Comparison of ENCODE assay signal across 9 cellular contexts in the genomic region with DNA sequence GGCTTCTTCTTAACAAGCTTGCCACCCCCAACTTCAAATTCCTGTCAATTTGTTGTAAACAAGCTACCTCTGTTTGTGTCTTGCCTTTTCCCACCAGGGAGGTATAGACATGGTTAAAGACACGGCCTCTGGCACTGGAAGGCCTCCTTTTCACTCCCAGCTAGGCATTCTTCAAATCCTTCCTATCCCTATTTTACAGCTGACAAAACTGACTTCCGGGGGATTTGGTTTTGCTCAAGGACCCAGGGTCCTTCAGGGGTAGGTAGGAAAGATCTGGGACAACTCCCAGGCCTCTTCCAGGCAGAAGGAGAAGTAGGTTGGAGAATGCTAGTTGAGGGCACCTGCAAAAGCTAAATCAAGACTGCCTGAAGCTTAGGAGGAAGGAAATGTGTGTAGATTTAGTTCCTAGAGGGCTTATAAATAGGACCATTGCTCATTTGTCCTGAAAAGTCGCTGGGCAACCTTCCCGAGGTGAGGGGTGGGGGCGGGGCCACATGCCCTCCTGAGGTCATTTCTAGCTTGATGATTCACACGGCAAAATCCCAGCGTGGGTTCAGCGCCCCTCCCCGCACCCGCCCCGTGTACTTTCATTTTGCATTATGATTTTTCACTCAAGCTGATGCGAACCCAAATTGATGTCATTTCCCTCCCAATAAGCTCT. TPM values are rescaled to one million over a fixed set of nuclear protein-coding genes. Genes with fewer than 3 reads are reported as not detected.
A peak's percentile ranks its signal among the peaks of the same experiment; 100 is the strongest.
DNase-seq lines count a peak whose midpoint lies in the region; TF ChIP-seq lines count a peak whose summit lies in the region.
"Had no signal": no experiment of that assay in that cellular context is flagged by ENCODE, and none has a peak within 500 bp of the region (broad histone marks: within the 10 kb centered on the region; RNA-seq: fewer than 3 reads in every experiment).

No MANE protein-coding gene starts in this region.

- intact Hi-C loops in posterior vena cava (cut with DNase I) = no loop called here

- peak overlapping the region; percentile 44 for H3K4me3 ChIP-seq in fibroblast of the aortic adventitia (ENCODE audit: low read depth, low read length)

- TF ChIP-seq CTCF in fibroblast of the aortic adventitia (IDR thresholded peaks at IDR 0.05; ENCODE audit: insufficient read depth, low read length) (no peak), type B pancreatic cell (conservative IDR thresholded peaks at IDR 0.05) (no peak)

- peaks cover 30% of the 10 kb centered on the region for H3K4me1 Mint-ChIP-seq in type B pancreatic cell (ENCODE audit: unreplicated experiment)

- H3K4me3 Mint-ChIP-seq in type B pancreatic cell = peak overlapping the region; percentile 13

- no peaks in the 10 kb centered on the region for H3K36me3 Mint-ChIP-seq in type B pancreatic cell

- peak overlapping the region; percentile 83 for H3K27ac Mint-ChIP-seq in type B pancreatic cell

- H3K9me3 Mint-ChIP-seq in type B pancreatic cell = peaks cover 9% of the 10 kb centered on the region

- DNase-seq in NK-92 treated with Interleukin-12 subunit alpha and Interleukin-12 subunit beta, amount 100 ng/mL, for 24 hours (lab: John Stamatoyannopoulos, UW) = peak; percentile 66
- DNase-seq in NK-92 (lab: John Stamatoyannopoulos, UW; ENCODE audit: unreplicated experiment) (no peak), NCI-H2227 (lab: John Stamatoyannopoulos, UW; ENCODE audit: unreplicated experiment) (peak; percentile 18), activated T-cell treated with anti-CD3 and anti-CD28 coated beads for 48 hours (ENCODE audit: low read depth) (peak; percentile 84), fibroblast of the aortic adventitia (ENCODE audit: low read depth) (peak; percentile 78), posterior vena cava (ENCODE audit: low spot score) (peak; percentile 92), type B pancreatic cell (ENCODE audit: extremely low spot score, unreplicated experiment) (no peak), GF-D8 (lab: John Stamatoyannopoulos, UW) (no peak)
- DNase-seq: DND-41 had no signal

- H3K27me3 Mint-ChIP-seq in type B pancreatic cell = no peaks in the 10 kb centered on the region

RNA-seq across cellular contexts. Expression of a gene that starts 36.3 kb away (rescaled TPM):
- total RNA-seq in fibroblast of the aortic adventitia (ENCODE audit: low replicate concordance) (3.6 and 10.1 TPM in 2 replicates), posterior vena cava (10 to 100 TPM; 14.0 to 15.0 TPM), type B pancreatic cell (ENCODE audit: low replicate concordance) (25.8 and 30.3 TPM in 2 replicates)

Comparison
In these comparisons a context has a peak if more than half of its experiments do, and no peak if none do; other contexts are left out.
1. DNase-seq: peak in NK-92 treated with Interleukin-12 subunit alpha and Interleukin-12 subunit beta, amount 100 ng/mL, for 24 hours (single experiment), NCI-H2227 (single experiment), activated T-cell treated with anti-CD3 and anti-CD28 coated beads for 48 hours (single experiment), fibroblast of the aortic adventitia (single experiment) and posterior vena cava (single experiment); none in NK-92 (single experiment), type B pancreatic cell (single experiment) and GF-D8 (single experiment).